In genomic region chr12:55142896-55143870, GRCh38 we compare ENCODE assay signal across 9 cellular contexts. TPM values are rescaled to one million over a fixed set of nuclear protein-coding genes. Genes with fewer than 3 reads are reported as not detected.
DNase-seq lines count a peak whose midpoint lies in the region; ATAC-seq and TF ChIP-seq lines count a peak whose summit lies in the region.
"Had no signal": no experiment of that assay in that cellular context is flagged by ENCODE, and none has a peak within 500 bp of the region (broad histone marks: within the 10 kb centered on the region; RNA-seq: fewer than 3 reads in every experiment).

No MANE protein-coding gene starts in this region.

- CTCF ChIA-PET in activated CD8-positive, alpha-beta T cell treated with anti-CD3 and anti-CD28 coated beads, Interleukin-2, amount 10 ng/mL, durations not matched to agents 7 days and 5 days (lab: Charles Lee) = interaction anchor here (0.8 to 1.4 kb wide), 6 partner anchors 9 to 441 kb away, joined by 3 to 9 read pairs (median 3); no protein-coding TSS in a partner anchor

- H3K36me3 Mint-ChIP-seq in activated CD8-positive, alpha-beta T cell treated with anti-CD3 and anti-CD28 coated beads, Interleukin-2, amount 10 ng/mL, durations not matched to agents 7 days and 5 days (ENCODE audit: low read depth) = no peaks in the 10 kb centered on the region
- H3K36me3 Mint-ChIP-seq in progenitor cell of endocrine pancreas (ENCODE audit: insufficient read depth) = no peaks in the 10 kb centered on the region

- no peak overlapping the region for H3K27ac Mint-ChIP-seq in activated CD8-positive, alpha-beta T cell treated with anti-CD3 and anti-CD28 coated beads, Interleukin-2, amount 10 ng/mL, durations not matched to agents 7 days and 5 days
- no peak overlapping the region for H3K27ac Mint-ChIP-seq in progenitor cell of endocrine pancreas
- H3K27ac Mint-ChIP-seq: activated B cell treated with CpG ODN at 0.5 μM for 24 hours had no signal

- POLR2A ChIA-PET in activated CD8-positive, alpha-beta T cell treated with anti-CD3 and anti-CD28 coated beads, Interleukin-2, amount 10 ng/mL, durations not matched to agents 7 days and 5 days (lab: Charles Lee) = no interaction called here

- H3K4me1 Mint-ChIP-seq in activated CD8-positive, alpha-beta T cell treated with anti-CD3 and anti-CD28 coated beads, Interleukin-2, amount 10 ng/mL, durations not matched to agents 7 days and 5 days (ENCODE audit: low read depth) = no peaks in the 10 kb centered on the region
- H3K4me1 Mint-ChIP-seq in progenitor cell of endocrine pancreas (ENCODE audit: low read depth) = no peaks in the 10 kb centered on the region

- no peak for ATAC-seq in activated CD8-positive, alpha-beta T cell treated with anti-CD3 and anti-CD28 coated beads, Interleukin-2, amount 10 ng/mL, durations not matched to agents 7 days and 5 days
- no peak for ATAC-seq in GM19328 (IDR thresholded peaks at IDR 0.05; ENCODE audit: unreplicated experiment)

- H3K4me3 Mint-ChIP-seq in activated CD8-positive, alpha-beta T cell treated with anti-CD3 and anti-CD28 coated beads, Interleukin-2, amount 10 ng/mL, durations not matched to agents 7 days and 5 days = no peak overlapping the region
- no peak overlapping the region for H3K4me3 Mint-ChIP-seq in progenitor cell of endocrine pancreas (ENCODE audit: low read depth)
- H3K4me3 Mint-ChIP-seq: activated B cell treated with CpG ODN at 0.5 μM for 24 hours had no signal

- in situ Hi-C loops in HAP-1 (cut with MboI; ENCODE audit: low sequenced_read_pairs) = loop anchor here (10.0 kb wide), 1 partner anchor 148 kb away; no protein-coding TSS in a partner anchor

- H3K9me3 ChIP-seq in HAP-1 = no peaks in the 10 kb centered on the region

- DNase-seq in COR-L47 (lab: John Stamatoyannopoulos, UW) = peak; percentile 30
- DNase-seq in HAP-1 (ENCODE audit: low spot score in 2 of 2) = peak; percentile 51 to 71
- DNase-seq in NCI-H345 (lab: John Stamatoyannopoulos, UW) = peak; percentile 69
- peak; percentile 63 for DNase-seq in activated CD8-positive, alpha-beta T cell treated with anti-CD3 and anti-CD28 coated beads, Interleukin-2, amount 10 ng/mL, durations not matched to agents 7 days and 5 days
- DNase-seq in fibroblast of the aortic adventitia (ENCODE audit: low read depth) = peak; percentile 39
- peak; percentile 25 for DNase-seq in progenitor cell of endocrine pancreas (ENCODE audit: low spot score, unreplicated experiment)
- DNase-seq in DMS79 (lab: John Stamatoyannopoulos, UW) = no peak
- DNase-seq: activated B cell treated with CpG ODN at 0.5 μM for 24 hours had no signal

- H3K27me3 ChIP-seq in HAP-1 (ENCODE audit: low read depth) = peaks cover 1% of the 10 kb centered on the region; the same call in 1 of the 2 replicates

- peaks cover 29% of the 10 kb centered on the region for H3K27me3 Mint-ChIP-seq in activated CD8-positive, alpha-beta T cell treated with anti-CD3 and anti-CD28 coated beads, Interleukin-2, amount 10 ng/mL, durations not matched to agents 7 days and 5 days (ENCODE audit: low read depth)
- H3K27me3 Mint-ChIP-seq in progenitor cell of endocrine pancreas = peaks cover 6% of the 10 kb centered on the region

- TF ChIP-seq CTCF in fibroblast of the aortic adventitia (IDR thresholded peaks at IDR 0.05; ENCODE audit: insufficient read depth, low read length) = peak; percentile 66
- TF ChIP-seq CTCF in progenitor cell of endocrine pancreas (IDR thresholded peaks at IDR 0.05; ENCODE audit: unreplicated experiment) = peak; percentile 85

- H3K36me3 ChIP-seq in HAP-1 (replicated peaks) = no peaks in the 10 kb centered on the region

- H3K4me1 ChIP-seq in HAP-1 = no peaks in the 10 kb centered on the region

- H3K4me3 ChIP-seq in HAP-1 = no peak overlapping the region
- H3K4me3 ChIP-seq in fibroblast of the aortic adventitia (ENCODE audit: low read depth, low read length) = no peak overlapping the region

- no peaks in the 10 kb centered on the region for H3K9me3 Mint-ChIP-seq in activated CD8-positive, alpha-beta T cell treated with anti-CD3 and anti-CD28 coated beads, Interleukin-2, amount 10 ng/mL, durations not matched to agents 7 days and 5 days (ENCODE audit: insufficient read depth)
- H3K9me3 Mint-ChIP-seq in progenitor cell of endocrine pancreas (ENCODE audit: low read depth) = peaks cover 4% of the 10 kb centered on the region

RNA-seq across cellular contexts. Expression of gene OR9K2, which starts 17.0 kb away (rescaled TPM):
- total RNA-seq in activated CD8-positive, alpha-beta T cell treated with anti-CD3 and anti-CD28 coated beads, Interleukin-2, amount 10 ng/mL, durations not matched to agents 7 days and 5 days = not detected
- not detected in 2 replicates for total RNA-seq in fibroblast of the aortic adventitia (ENCODE audit: low replicate concordance)
- not detected in 2 replicates for total RNA-seq in progenitor cell of endocrine pancreas
- total RNA-seq: activated B cell treated with CpG ODN at 0.5 μM for 24 hours had no signal
